16 cellular contexts compared by ENCODE assay signal in genomic region chr11:3010521-3011275, GRCh38. TPM values are rescaled to one million over a fixed set of nuclear protein-coding genes. Genes with fewer than 3 reads are reported as not detected.
A peak's percentile ranks its signal among the peaks of the same experiment; 100 is the strongest.
DNase-seq lines count a peak whose midpoint lies in the region; ATAC-seq and TF ChIP-seq lines count a peak whose summit lies in the region.
"Had no signal": no experiment of that assay in that cellular context is flagged by ENCODE, and none has a peak within 500 bp of the region (broad histone marks: within the 10 kb centered on the region; RNA-seq: fewer than 3 reads in every experiment).

No MANE protein-coding gene starts in this region.

- H3K36me3 Mint-ChIP-seq in CD4-positive, alpha-beta memory T cell, result peaks cover 14 to 56% of the 10 kb centered on the region in 2 donors
- peaks cover 47% of the 10 kb centered on the region for H3K36me3 Mint-ChIP-seq in T-helper 2 cell treated with Interferon-gamma antibody and Interleukin-4, amounts not matched to agents 5 μg/mL and 100 μg/mL, for 36 hours (ENCODE audit: low read depth)
- peaks cover 87% of the 10 kb centered on the region for H3K36me3 Mint-ChIP-seq in Caco-2 (ENCODE audit: insufficient read depth, unreplicated experiment)
- H3K36me3 Mint-ChIP-seq: natural killer cell had no signal

- peak overlapping the region; percentile 21 for H3K27ac ChIP-seq in AG04450 (ENCODE audit: low read depth, low read length)
- no peak overlapping the region for H3K27ac ChIP-seq in CD4-positive, alpha-beta memory T cell (ENCODE audit: low read depth, low read length)
- no peak overlapping the region for H3K27ac ChIP-seq in gastroesophageal sphincter

- H3K4me3 ChIP-seq in AG04450 (ENCODE audit: low read depth, low read length) (no peak overlapping the region), gastroesophageal sphincter (no peak overlapping the region), Caco-2 (ENCODE audit: low read depth, low read length) (no peak overlapping the region)
- H3K4me3 ChIP-seq in CD4-positive, alpha-beta memory T cell (ENCODE audit: low read length in 2 of 2), result no peak overlapping the region
- H3K4me3 ChIP-seq: GM23338, lung had no signal

- peaks cover 18 to 41% (median 31%) of the 10 kb centered on the region in 4 donors for H3K4me1 Mint-ChIP-seq in CD4-positive, alpha-beta memory T cell
- H3K4me1 Mint-ChIP-seq in T-helper 2 cell treated with Interferon-gamma antibody and Interleukin-4, amounts not matched to agents 5 μg/mL and 100 μg/mL, for 36 hours (ENCODE audit: low read depth), result peaks cover 38% of the 10 kb centered on the region
- H3K4me1 Mint-ChIP-seq in Caco-2 (ENCODE audit: low read depth, unreplicated experiment), result no peaks in the 10 kb centered on the region
- H3K4me1 Mint-ChIP-seq: B cell, GM23338, WTC11 had no signal

- peaks cover 31% of the 10 kb centered on the region for H3K4me1 ChIP-seq in CD4-positive, alpha-beta memory T cell (ENCODE audit: insufficient read depth, low read length)
- H3K4me1 ChIP-seq in gastroesophageal sphincter, result peaks cover 0 to 3% (median 0%) of the 10 kb centered on the region in 3 donors
- H3K4me1 ChIP-seq in Caco-2, result no peaks in the 10 kb centered on the region

- DNase-seq in AG04450 (ENCODE audit: low read depth, low spot score) (no peak), GM20000 (ENCODE audit: low spot score) (no peak), Caco-2 (no peak)
- no peak for DNase-seq in CD4-positive, alpha-beta memory T cell
- DNase-seq in T-helper 2 cell treated with Interferon-gamma antibody and Interleukin-4, amounts not matched to agents 5 μg/mL and 100 μg/mL, for 36 hours (ENCODE audit: low spot score), result no peak
- DNase-seq: DMS53, natural killer cell, NCI-H2029, NCI-H510A treated with DMSO at 0.1 percent for 48 hours, PC-3 had no signal

- no peaks in the 10 kb centered on the region for H3K9me3 Mint-ChIP-seq in CD4-positive, alpha-beta memory T cell
- H3K9me3 Mint-ChIP-seq in T-helper 2 cell treated with Interferon-gamma antibody and Interleukin-4, amounts not matched to agents 5 μg/mL and 100 μg/mL, for 36 hours, result no peaks in the 10 kb centered on the region
- H3K9me3 Mint-ChIP-seq in Caco-2 (ENCODE audit: unreplicated experiment), result no peaks in the 10 kb centered on the region
- H3K9me3 Mint-ChIP-seq: GM23338, natural killer cell, WTC11 had no signal

- no peak for TF ChIP-seq EP300 in gastroesophageal sphincter (IDR thresholded peaks at IDR 0.05)

- no peak for TF ChIP-seq POLR2A in gastroesophageal sphincter (IDR thresholded peaks at IDR 0.05)

- H3K27me3 Mint-ChIP-seq in CD4-positive, alpha-beta memory T cell, result no peaks in the 10 kb centered on the region
- no peaks in the 10 kb centered on the region for H3K27me3 Mint-ChIP-seq in T-helper 2 cell treated with Interferon-gamma antibody and Interleukin-4, amounts not matched to agents 5 μg/mL and 100 μg/mL, for 36 hours (ENCODE audit: low read depth)
- no peaks in the 10 kb centered on the region for H3K27me3 Mint-ChIP-seq in Caco-2 (ENCODE audit: insufficient read depth, unreplicated experiment)
- H3K27me3 Mint-ChIP-seq: B cell had no signal

- H3K9me3 ChIP-seq in AG04450 (ENCODE audit: control insufficient read depth, insufficient read depth, low read length) (no peaks in the 10 kb centered on the region), gastroesophageal sphincter (no peaks in the 10 kb centered on the region), Caco-2 (no peaks in the 10 kb centered on the region)
- no peaks in the 10 kb centered on the region for H3K9me3 ChIP-seq in CD4-positive, alpha-beta memory T cell (ENCODE audit: control insufficient read depth in 1 of 2, low read length in 2 of 2)

- ATAC-seq in gastroesophageal sphincter, result peak; percentile 10
- no peak for ATAC-seq in GM18868 (IDR thresholded peaks at IDR 0.05; ENCODE audit: unreplicated experiment)
- ATAC-seq: GM23338, natural killer cell, PC-3, WTC11 had no signal

- intact Hi-C loops in CD4-positive, alpha-beta memory T cell (cut with micrococcal nuclease), result no loop called here
- intact Hi-C loops in Caco-2 (cut with micrococcal nuclease; ENCODE audit: unreplicated experiment), result no loop called here

- CTCF ChIA-PET in AG04450 (lab: Charles Lee) (no interaction called here), Caco-2 (lab: Charles Lee) (no interaction called here)
- CTCF ChIA-PET in CD4-positive, alpha-beta memory T cell (lab: Charles Lee; ENCODE audit: partially characterized antibody), result interaction anchor here (1.5 kb wide), 1 partner anchor 10 kb away, joined by 3 read pairs; no protein-coding TSS in a partner anchor

- H3K27me3 ChIP-seq in AG04450 (ENCODE audit: control insufficient read depth, insufficient read depth, low read length) (no peaks in the 10 kb centered on the region), gastroesophageal sphincter (no peaks in the 10 kb centered on the region), Caco-2 (replicated peaks; ENCODE audit: control insufficient read depth, insufficient read depth, low read length) (no peaks in the 10 kb centered on the region)
- H3K27me3 ChIP-seq in CD4-positive, alpha-beta memory T cell (ENCODE audit: insufficient read depth, low read length), result no peaks in the 10 kb centered on the region

- TF ChIP-seq CTCF in AG04450 (IDR thresholded peaks at IDR 0.05; ENCODE audit: low read depth, low read length) (no peak), gastroesophageal sphincter (IDR thresholded peaks at IDR 0.05) (no peak), GM20000 (IDR thresholded peaks at IDR 0.05; ENCODE audit: extremely low read depth, missing control alignments) (no peak), Caco-2 (IDR thresholded peaks at IDR 0.05; ENCODE audit: insufficient read depth in 1 of 2, low read depth in 1 of 2, low read length in 1 of 2, severe bottlenecking in 1 of 2, unreplicated experiment in 1 of 2) (no peak)

- BruUV-seq in Caco-2 (replicated peaks; lab: Mats Ljungman, UMichigan), result no TSS peak

- peak overlapping the region in 6 of 7 donors; percentile 25 to 79 (median 60) for H3K27ac Mint-ChIP-seq in CD4-positive, alpha-beta memory T cell
- H3K27ac Mint-ChIP-seq in T-helper 2 cell treated with Interferon-gamma antibody and Interleukin-4, amounts not matched to agents 5 μg/mL and 100 μg/mL, for 36 hours, result peak overlapping the region; percentile 83
- H3K27ac Mint-ChIP-seq in Caco-2 (ENCODE audit: unreplicated experiment), result no peak overlapping the region
- H3K27ac Mint-ChIP-seq: B cell, GM23338, natural killer cell, WTC11 had no signal

- H3K36me3 ChIP-seq in CD4-positive, alpha-beta memory T cell (ENCODE audit: insufficient read depth, low read length), result peaks cover 28% of the 10 kb centered on the region
- H3K36me3 ChIP-seq in gastroesophageal sphincter (peaks cover 0 to 100% of the 10 kb centered on the region in 2 donors), Caco-2 (ENCODE audit: control insufficient read depth, insufficient read depth, low read length) (peaks cover 4% of the 10 kb centered on the region)

- no peak overlapping the region for H3K4me3 Mint-ChIP-seq in CD4-positive, alpha-beta memory T cell
- H3K4me3 Mint-ChIP-seq in T-helper 2 cell treated with Interferon-gamma antibody and Interleukin-4, amounts not matched to agents 5 μg/mL and 100 μg/mL, for 36 hours, result no peak overlapping the region
- H3K4me3 Mint-ChIP-seq in Caco-2 (ENCODE audit: unreplicated experiment), result no peak overlapping the region
- H3K4me3 Mint-ChIP-seq: B cell, GM23338, natural killer cell, WTC11 had no signal

- POLR2A ChIA-PET in AG04450 (lab: Yijun Ruan, JAX), result no interaction called here
- POLR2A ChIA-PET in CD4-positive, alpha-beta memory T cell (lab: Charles Lee; ENCODE audit: partially characterized antibody), result interaction anchor here (0.7 to 6.9 kb wide), 2 partner anchors 21 kb away, joined by 5 to 178 read pairs; partner anchors contain the start of gene NAP1L4
- POLR2A ChIA-PET in Caco-2 (lab: Charles Lee), result no interaction called here

- WGBS in gastroesophageal sphincter (ENCODE audit: low coverage in 1 of 2), 2 donors, result 80 to 90% methylated on average over 2 to 8 of the region's 13 CpGs

RNA-seq across cellular contexts. Expression of gene NAP1L4, which starts 18.6 kb away (rescaled TPM):
- 88.5 and 107 TPM in 2 replicates for polyA plus RNA-seq in AG04450 (2011; rRNA removed)
- 49.5 and 56.6 TPM in 2 replicates for polyA minus RNA-seq in AG04450 (2011; rRNA and poly(A)+ RNA removed)
- total RNA-seq in CD4-positive, alpha-beta memory T cell, result 100 to 1,000 TPM; 299 to 303 TPM
- 100 to 1,000 TPM; 153 to 160 TPM for polyA plus RNA-seq in CD4-positive, alpha-beta memory T cell
- 100 to 1,000 TPM; 107 to 175 (median 137) TPM for total RNA-seq in gastroesophageal sphincter
- 210 and 215 TPM in 2 replicates for total RNA-seq in Caco-2 (2022)

RNA-seq across cellular contexts. Expression of gene CARS1, which starts 46.5 kb away (rescaled TPM):
- polyA plus RNA-seq in AG04450 (2011; rRNA removed), result 137 and 139 TPM in 2 replicates
- polyA minus RNA-seq in AG04450 (2011; rRNA and poly(A)+ RNA removed), result 81.1 and 86.0 TPM in 2 replicates
- total RNA-seq in CD4-positive, alpha-beta memory T cell, result 10 to 100 TPM; 71.0 to 80.3 TPM
- 10 to 100 TPM; 37.1 to 43.1 TPM for polyA plus RNA-seq in CD4-positive, alpha-beta memory T cell
- total RNA-seq in gastroesophageal sphincter (10 to 100 TPM; 29.1 to 41.5 (median 31.2) TPM), Caco-2 (2022) (117 and 121 TPM in 2 replicates)
